9 cellular contexts compared by ENCODE assay signal in the genomic region with DNA sequence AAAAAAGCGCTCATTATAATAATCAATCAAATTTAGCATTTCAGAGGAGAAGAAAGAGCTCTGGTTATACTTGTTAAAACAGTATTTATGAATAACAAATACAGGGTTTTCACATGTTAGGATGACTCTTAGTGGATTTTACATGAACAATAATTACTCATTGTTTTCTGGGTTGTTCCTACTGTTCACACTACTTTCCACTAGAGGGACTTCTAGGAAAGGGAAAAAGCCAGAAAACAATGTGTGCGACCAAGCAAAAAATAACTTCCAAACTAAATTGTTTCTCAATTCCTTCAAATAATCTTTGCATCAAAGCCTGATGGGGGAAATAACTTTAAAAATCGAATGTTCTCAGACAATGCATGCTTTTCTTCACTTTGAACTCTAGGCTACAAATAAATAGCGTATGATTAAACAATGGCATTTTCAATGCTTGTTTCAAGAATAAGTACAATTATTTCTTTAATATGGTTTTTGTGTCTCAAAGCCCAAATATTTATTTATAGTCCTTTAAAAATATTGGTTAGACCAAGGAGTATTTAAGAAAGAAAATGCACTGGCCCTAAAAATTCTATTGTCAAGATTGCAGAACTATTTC.
DNase-seq lines count a peak whose midpoint lies in the region; ATAC-seq and TF ChIP-seq lines count a peak whose summit lies in the region.
"Had no signal": no experiment of that assay in that cellular context is flagged by ENCODE, and none has a peak within 500 bp of the region (broad histone marks: within the 10 kb centered on the region; RNA-seq: fewer than 3 reads in every experiment).

No MANE protein-coding gene starts in this region.

- no peaks in the 10 kb centered on the region for H3K36me3 ChIP-seq in CD8-positive, alpha-beta memory T cell (ENCODE audit: insufficient read depth, low read length)

- H3K27me3 ChIP-seq in CD8-positive, alpha-beta memory T cell (ENCODE audit: insufficient read depth, low read length, poor library complexity, severe bottlenecking) = no peaks in the 10 kb centered on the region

- H3K27me3 Mint-ChIP-seq in activated naive CD4-positive, alpha-beta T cell treated with anti-CD3 and anti-CD28 coated beads for 36 hours (ENCODE audit: low read depth) = no peaks in the 10 kb centered on the region
- H3K27me3 Mint-ChIP-seq in CD8-positive, alpha-beta memory T cell = peaks cover 5 to 12% of the 10 kb centered on the region in 2 donors

- POLR2A ChIA-PET in CD8-positive, alpha-beta memory T cell (lab: Charles Lee) = no interaction called here

- H3K4me1 ChIP-seq in CD8-positive, alpha-beta memory T cell (ENCODE audit: insufficient read depth, low read length) = no peaks in the 10 kb centered on the region

- ATAC-seq in GM19324 (IDR thresholded peaks at IDR 0.05; ENCODE audit: low FRiP score, unreplicated experiment) = no peak

- in situ Hi-C loops in astrocyte of the cerebellum (cut with HindIII; ENCODE audit: low sequenced_read_pairs) = no loop called here

- intact Hi-C loops in activated naive CD4-positive, alpha-beta T cell treated with anti-CD3 and anti-CD28 coated beads for 36 hours (cut with micrococcal nuclease) = loop anchor here (1.0 to 10.0 kb wide), 4 partner anchors 240 to 990 kb away; partner anchors contain the start of gene RRH

- peak; percentile 61 for TF ChIP-seq CTCF in astrocyte of the cerebellum (IDR thresholded peaks at IDR 0.05; ENCODE audit: low read depth, low read length, missing control alignments)

- H3K36me3 Mint-ChIP-seq in activated naive CD4-positive, alpha-beta T cell treated with anti-CD3 and anti-CD28 coated beads for 36 hours (ENCODE audit: low read depth) = no peaks in the 10 kb centered on the region
- no peaks in the 10 kb centered on the region for H3K36me3 Mint-ChIP-seq in CD8-positive, alpha-beta memory T cell
- H3K36me3 Mint-ChIP-seq: CD4-positive, CD25-positive, alpha-beta regulatory T cell had no signal

- no peaks in the 10 kb centered on the region for H3K9me3 Mint-ChIP-seq in activated naive CD4-positive, alpha-beta T cell treated with anti-CD3 and anti-CD28 coated beads for 36 hours
- H3K9me3 Mint-ChIP-seq in CD8-positive, alpha-beta memory T cell = no peaks in the 10 kb centered on the region
- H3K9me3 Mint-ChIP-seq: CD4-positive, CD25-positive, alpha-beta regulatory T cell had no signal

- no peak overlapping the region for H3K4me3 Mint-ChIP-seq in activated naive CD4-positive, alpha-beta T cell treated with anti-CD3 and anti-CD28 coated beads for 36 hours
- H3K4me3 Mint-ChIP-seq in CD8-positive, alpha-beta memory T cell = no peak overlapping the region
- H3K4me3 Mint-ChIP-seq: CD4-positive, CD25-positive, alpha-beta regulatory T cell had no signal

- no peak overlapping the region for H3K27ac Mint-ChIP-seq in activated naive CD4-positive, alpha-beta T cell treated with anti-CD3 and anti-CD28 coated beads for 36 hours
- H3K27ac Mint-ChIP-seq in CD8-positive, alpha-beta memory T cell = no peak overlapping the region
- H3K27ac Mint-ChIP-seq: CD4-positive, CD25-positive, alpha-beta regulatory T cell had no signal

- DNase-seq in NCI-H1694 treated with DMSO at 0.1 percent for 48 hours (lab: John Stamatoyannopoulos, UW) (peak; percentile 18), NCI-H1694 (lab: John Stamatoyannopoulos, UW) (no peak), Kasumi-1 (lab: John Stamatoyannopoulos, UW) (peak; percentile 70 to 80), astrocyte of the cerebellum (ENCODE audit: low read depth) (peak; percentile 40), left kidney (ENCODE audit: low read depth, low spot score) (peak; percentile 64)
- no peak for DNase-seq in activated naive CD4-positive, alpha-beta T cell treated with anti-CD3 and anti-CD28 coated beads for 36 hours
- DNase-seq in CD8-positive, alpha-beta memory T cell = no peak

- H3K4me3 ChIP-seq in astrocyte of the cerebellum (ENCODE audit: low read depth, low read length) = no peak overlapping the region
- no peak overlapping the region for H3K4me3 ChIP-seq in CD8-positive, alpha-beta memory T cell (ENCODE audit: low read length)

- no peaks in the 10 kb centered on the region for H3K9me3 ChIP-seq in CD8-positive, alpha-beta memory T cell (ENCODE audit: low read length)

- CTCF ChIA-PET in activated naive CD4-positive, alpha-beta T cell treated with anti-CD3 and anti-CD28 coated beads for 36 hours (lab: Charles Lee) = interaction anchor here (0.6 to 1.9 kb wide), 3 partner anchors 9 to 816 kb away, joined by 3 to 6 read pairs (median 4); no protein-coding TSS in a partner anchor
- CTCF ChIA-PET in CD8-positive, alpha-beta memory T cell (lab: Charles Lee) = no interaction called here

- no peak overlapping the region for H3K27ac ChIP-seq in CD8-positive, alpha-beta memory T cell (ENCODE audit: low read depth, low read length)

- H3K4me1 Mint-ChIP-seq in activated naive CD4-positive, alpha-beta T cell treated with anti-CD3 and anti-CD28 coated beads for 36 hours (ENCODE audit: low read depth) = peaks cover 2% of the 10 kb centered on the region
- no peaks in the 10 kb centered on the region for H3K4me1 Mint-ChIP-seq in CD8-positive, alpha-beta memory T cell
- H3K4me1 Mint-ChIP-seq: CD4-positive, CD25-positive, alpha-beta regulatory T cell had no signal

Comparison
In these comparisons a context has a peak if more than half of its experiments do, and no peak if none do; other contexts are left out.
1. DNase-seq: peak in NCI-H1694 treated with DMSO at 0.1 percent for 48 hours (single experiment), Kasumi-1 (2 of 2), astrocyte of the cerebellum (single experiment) and left kidney (single experiment); none in NCI-H1694 (single experiment), activated naive CD4-positive, alpha-beta T cell treated with anti-CD3 and anti-CD28 coated beads for 36 hours (single experiment) and CD8-positive, alpha-beta memory T cell (0 of 5).